ENCODE assay signal across 19 cellular contexts in genomic region chr11:132941761-132942160, GRCh38.
"Had no signal": no experiment of that assay in that cellular context is flagged by ENCODE, and none has a peak within 500 bp of the region (broad histone marks: within the 10 kb centered on the region; RNA-seq: fewer than 3 reads in every experiment).

No MANE protein-coding gene starts in this region.

- H3K27me3 ChIP-seq: body of pancreas had no signal

- H3K4me2 ChIP-seq: KMS-11 had no signal

- H3K4me1 ChIP-seq: body of pancreas had no signal

- DNase-seq: activated CD4-positive, alpha-beta T cell treated with anti-CD3 and anti-CD28 coated beads for 48 hours; activated CD4-positive, alpha-beta T cell treated with anti-CD3 and anti-CD28 coated beads, Interleukin-2, amount 50 U/mL, for 4 hours; activated CD4-positive, CD25-positive, alpha-beta regulatory T cell treated with anti-CD3 and anti-CD28 coated beads, Interleukin-2, amount 50 U/mL, for 72 hours; activated CD8-positive, alpha-beta memory T cell treated with anti-CD3 and anti-CD28 coated beads, Interleukin-2, amount 50 U/mL, for 48 hours; activated naive CD4-positive, alpha-beta T cell treated with anti-CD3 and anti-CD28 coated beads, Interleukin-2, amount 50 U/mL, for 16 hours; activated naive CD8-positive, alpha-beta T cell treated with anti-CD3 and anti-CD28 coated beads, Interleukin-2, amount 10 ng/mL, durations not matched to agents 7 days and 5 days; activated T-cell treated with anti-CD3 and anti-CD28 coated beads, Interleukin-2, amount 50 U/mL, for 1 hour; aorta; MM.1S; NCI-H1436; NCI-H187; SIG-M5; T-helper 17 cell; T-helper 9 cell had no signal

- H3K4me1 Mint-ChIP-seq: activated naive CD8-positive, alpha-beta T cell treated with anti-CD3 and anti-CD28 coated beads, Interleukin-2, amount 10 ng/mL, durations not matched to agents 7 days and 5 days; central memory CD8-positive, alpha-beta T cell had no signal

- H3K9ac ChIP-seq: KMS-11 had no signal

- H3K27ac ChIP-seq: body of pancreas, KMS-11 had no signal

- H3K9me3 ChIP-seq: body of pancreas had no signal

- H3K27ac Mint-ChIP-seq: activated CD8-positive, alpha-beta T cell treated with anti-CD3 and anti-CD28 coated beads, Interleukin-2, amount 10 ng/mL, durations not matched to agents 7 days and 5 days; activated naive CD8-positive, alpha-beta T cell treated with anti-CD3 and anti-CD28 coated beads, Interleukin-2, amount 10 ng/mL, durations not matched to agents 7 days and 5 days; T-helper 17 cell; WTC11 had no signal

- H3K4me3 ChIP-seq: body of pancreas had no signal

- H3K36me3 Mint-ChIP-seq: activated naive CD8-positive, alpha-beta T cell treated with anti-CD3 and anti-CD28 coated beads, Interleukin-2, amount 10 ng/mL, durations not matched to agents 7 days and 5 days; WTC11 had no signal

- H3K9me3 Mint-ChIP-seq: activated naive CD8-positive, alpha-beta T cell treated with anti-CD3 and anti-CD28 coated beads, Interleukin-2, amount 10 ng/mL, durations not matched to agents 7 days and 5 days; WTC11 had no signal

- H3K4me3 Mint-ChIP-seq: activated CD8-positive, alpha-beta T cell treated with anti-CD3 and anti-CD28 coated beads, Interleukin-2, amount 10 ng/mL, durations not matched to agents 7 days and 5 days; activated naive CD8-positive, alpha-beta T cell treated with anti-CD3 and anti-CD28 coated beads, Interleukin-2, amount 10 ng/mL, durations not matched to agents 7 days and 5 days; central memory CD8-positive, alpha-beta T cell; T-helper 17 cell had no signal

- ATAC-seq: activated CD8-positive, alpha-beta T cell treated with anti-CD3 and anti-CD28 coated beads, Interleukin-2, amount 10 ng/mL, durations not matched to agents 7 days and 5 days; body of pancreas; T-helper 17 cell had no signal
